ENCODE assay signal across 8 cellular contexts in genomic region chrX:17547658-17548057, GRCh38.
DNase-seq lines count a peak whose midpoint lies in the region; ATAC-seq and TF ChIP-seq lines count a peak whose summit lies in the region.

No MANE protein-coding gene starts in this region.

- peaks cover 24% of the 10 kb centered on the region for H3K27me3 Mint-ChIP-seq in mesothelial cell of epicardium (ENCODE audit: low read depth)
- H3K27me3 Mint-ChIP-seq in activated CD4-positive, alpha-beta T cell treated with anti-CD3 and anti-CD28 coated beads, Interleukin-2, amount 10 ng/mL, durations not matched to agents 7 days and 5 days: no peaks in the 10 kb centered on the region

- DNase-seq in AG10803 (ENCODE audit: low read depth) (peak; percentile 77), adrenal gland (peak; percentile 77 to 87 (median 80)), mesothelial cell of epicardium (ENCODE audit: low spot score in 2 of 2, unreplicated experiment in 2 of 2) (no peak), coronary artery (ENCODE audit: low spot score) (no peak)
- DNase-seq in activated CD4-positive, alpha-beta T cell treated with anti-CD3 and anti-CD28 coated beads, Interleukin-2, amount 10 ng/mL, durations not matched to agents 7 days and 5 days: no peak
- no peak for DNase-seq in activated T-cell treated with anti-CD3 and anti-CD28 coated beads, Interleukin-2, amount 50 U/mL, for 1 hour

- intact Hi-C loops in adrenal gland (cut with DNase I): no loop called here

- H3K27ac ChIP-seq in adrenal gland (no peak overlapping the region), coronary artery (no peak overlapping the region)

- peak; percentile 70 for ATAC-seq in GM19463 (IDR thresholded peaks at IDR 0.05; ENCODE audit: unreplicated experiment)
- ATAC-seq in HG03469 (IDR thresholded peaks at IDR 0.05; ENCODE audit: unreplicated experiment): peak; percentile 86

- H3K27me3 ChIP-seq in adrenal gland: peaks cover 3% of the 10 kb centered on the region

- H3K4me3 ChIP-seq in AG10803 (ENCODE audit: low read length): no peak overlapping the region
- H3K4me3 ChIP-seq in adrenal gland: no peak overlapping the region
- H3K4me3 ChIP-seq in coronary artery: no peak overlapping the region

- peak overlapping the region; percentile 45 for H3K27ac Mint-ChIP-seq in mesothelial cell of epicardium
- H3K27ac Mint-ChIP-seq in activated CD4-positive, alpha-beta T cell treated with anti-CD3 and anti-CD28 coated beads, Interleukin-2, amount 10 ng/mL, durations not matched to agents 7 days and 5 days: no peak overlapping the region

- H3K4me3 Mint-ChIP-seq in mesothelial cell of epicardium: no peak overlapping the region
- no peak overlapping the region for H3K4me3 Mint-ChIP-seq in activated CD4-positive, alpha-beta T cell treated with anti-CD3 and anti-CD28 coated beads, Interleukin-2, amount 10 ng/mL, durations not matched to agents 7 days and 5 days

- TF ChIP-seq POLR2A in adrenal gland (IDR thresholded peaks at IDR 0.05): no peak

- H3K9me3 Mint-ChIP-seq in mesothelial cell of epicardium: no peaks in the 10 kb centered on the region
- no peaks in the 10 kb centered on the region for H3K9me3 Mint-ChIP-seq in activated CD4-positive, alpha-beta T cell treated with anti-CD3 and anti-CD28 coated beads, Interleukin-2, amount 10 ng/mL, durations not matched to agents 7 days and 5 days

- peaks cover 0 to 9% of the 10 kb centered on the region in 2 donors for H3K4me1 ChIP-seq in adrenal gland (replicated peaks in 1 of 2)

- H3K36me3 ChIP-seq in adrenal gland (replicated peaks in 1 of 2): no peaks in the 10 kb centered on the region

- H3K36me3 Mint-ChIP-seq in mesothelial cell of epicardium: no peaks in the 10 kb centered on the region
- H3K36me3 Mint-ChIP-seq in activated CD4-positive, alpha-beta T cell treated with anti-CD3 and anti-CD28 coated beads, Interleukin-2, amount 10 ng/mL, durations not matched to agents 7 days and 5 days (ENCODE audit: low read depth): no peaks in the 10 kb centered on the region

- CTCF ChIA-PET in activated CD4-positive, alpha-beta T cell treated with anti-CD3 and anti-CD28 coated beads, Interleukin-2, amount 10 ng/mL, durations not matched to agents 7 days and 5 days (lab: Charles Lee): interaction anchor here (0.6 kb wide), 1 partner anchor 135 kb away, joined by 3 read pairs; no protein-coding TSS in a partner anchor

- 20 to 40% (median 33%) methylated on average over 1 to 2 of the region's 2 CpGs for WGBS in adrenal gland, 4 donors

- no peak for TF ChIP-seq CTCF in AG10803 (conservative IDR thresholded peaks at IDR 0.05; ENCODE audit: low read length)
- TF ChIP-seq CTCF in adrenal gland (IDR thresholded peaks at IDR 0.05): no peak
- no peak for TF ChIP-seq CTCF in mesothelial cell of epicardium (IDR thresholded peaks at IDR 0.05; ENCODE audit: unreplicated experiment)
- no peak for TF ChIP-seq CTCF in coronary artery (IDR thresholded peaks at IDR 0.05)

- POLR2A ChIA-PET in activated CD4-positive, alpha-beta T cell treated with anti-CD3 and anti-CD28 coated beads, Interleukin-2, amount 10 ng/mL, durations not matched to agents 7 days and 5 days (lab: Charles Lee): interaction anchor here (0.7 kb wide), 1 partner anchor 10 kb away, joined by 4 read pairs; no protein-coding TSS in a partner anchor

- peaks cover 34% of the 10 kb centered on the region for H3K4me1 Mint-ChIP-seq in mesothelial cell of epicardium
- peaks cover 11% of the 10 kb centered on the region for H3K4me1 Mint-ChIP-seq in activated CD4-positive, alpha-beta T cell treated with anti-CD3 and anti-CD28 coated beads, Interleukin-2, amount 10 ng/mL, durations not matched to agents 7 days and 5 days

- no peaks in the 10 kb centered on the region for H3K9me3 ChIP-seq in adrenal gland (replicated peaks in 1 of 3)

Comparison
In these comparisons a context has a peak if more than half of its experiments do, and no peak if none do; other contexts are left out.
1. DNase-seq: peak in AG10803 (single experiment) and adrenal gland (7 of 7); none in mesothelial cell of epicardium (0 of 2), coronary artery (single experiment), activated CD4-positive, alpha-beta T cell treated with anti-CD3 and anti-CD28 coated beads, Interleukin-2, amount 10 ng/mL, durations not matched to agents 7 days and 5 days (single experiment) and activated T-cell treated with anti-CD3 and anti-CD28 coated beads, Interleukin-2, amount 50 U/mL, for 1 hour (single experiment).